In genomic region chr5:57439601-57440000, GRCh38 we compare ENCODE assay signal across 31 cellular contexts. TPM values are rescaled to one million over a fixed set of nuclear protein-coding genes. Genes with fewer than 3 reads are reported as not detected.
"Had no signal": no experiment of that assay in that cellular context is flagged by ENCODE, and none has a peak within 500 bp of the region (broad histone marks: within the 10 kb centered on the region; RNA-seq: fewer than 3 reads in every experiment).

No MANE protein-coding gene starts in this region.

- H3K27ac Mint-ChIP-seq: effector memory CD8-positive, alpha-beta T cell; naive thymus-derived CD4-positive, alpha-beta T cell; nephron progenitor cell; progenitor cell of endocrine pancreas; stimulated activated naive CD8-positive, alpha-beta T cell treated with anti-CD3 and anti-CD28 coated beads, Interleukin-15, amount 100 ng/mL, for 72 hours had no signal

- H2AFZ ChIP-seq: parathyroid adenoma had no signal

- DNase-seq: effector memory CD8-positive, alpha-beta T cell; foreskin keratinocyte; heart left ventricle; hippocampal formation; left cardiac atrium; left lung; mesendoderm; midbrain; naive thymus-derived CD4-positive, alpha-beta T cell; nephron progenitor cell; occipital lobe; right lobe of liver; small intestine; stimulated activated CD4-positive, alpha-beta T cell treated with anti-CD3 and anti-CD28 coated beads, Interleukin-15, amount 100 ng/mL, for 24 hours; stimulated activated CD4-positive, alpha-beta T cell treated with anti-CD3 and anti-CD28 coated beads, Interleukin-2, amount 100 ng/mL, for 48 hours; stimulated activated CD8-positive, alpha-beta memory T cell treated with anti-CD3 and anti-CD28 coated beads, Interleukin-4, amount 100 ng/mL, for 48 hours; stimulated activated naive CD4-positive, alpha-beta T cell; stimulated activated naive CD8-positive, alpha-beta T cell treated with anti-CD3 and anti-CD28 coated beads, Interleukin-15, amount 100 ng/mL, for 72 hours; transverse colon; upper lobe of right lung; uterus had no signal

- H3K4me1 Mint-ChIP-seq: stimulated activated naive CD8-positive, alpha-beta T cell treated with anti-CD3 and anti-CD28 coated beads, Interleukin-15, amount 100 ng/mL, for 72 hours had no signal

- H3K4me3 Mint-ChIP-seq: effector memory CD8-positive, alpha-beta T cell; naive thymus-derived CD4-positive, alpha-beta T cell; nephron progenitor cell; stimulated activated naive CD8-positive, alpha-beta T cell treated with anti-CD3 and anti-CD28 coated beads, Interleukin-15, amount 100 ng/mL, for 72 hours had no signal

- H3K4me3 ChIP-seq: coronary artery, gastroesophageal sphincter, heart left ventricle, left lung, right lobe of liver, suprapubic skin, transverse colon, upper lobe of right lung, uterus had no signal

- H3K9me3 Mint-ChIP-seq: effector memory CD8-positive, alpha-beta T cell; naive thymus-derived CD4-positive, alpha-beta T cell; stimulated activated naive CD8-positive, alpha-beta T cell treated with anti-CD3 and anti-CD28 coated beads, Interleukin-15, amount 100 ng/mL, for 72 hours had no signal

- H3K27me3 Mint-ChIP-seq: progenitor cell of endocrine pancreas had no signal

- H3K27me3 ChIP-seq: foreskin keratinocyte, gastroesophageal sphincter, heart left ventricle, left lung, right lobe of liver, suprapubic skin, transverse colon, upper lobe of right lung, uterus had no signal

- ATAC-seq: effector memory CD8-positive, alpha-beta T cell; esophagus mucosa; foreskin keratinocyte; gastroesophageal sphincter; heart left ventricle; left cardiac atrium; left lung; naive thymus-derived CD4-positive, alpha-beta T cell; right lobe of liver; stimulated activated naive CD8-positive, alpha-beta T cell treated with anti-CD3 and anti-CD28 coated beads, Interleukin-15, amount 100 ng/mL, for 72 hours; upper lobe of right lung had no signal

- H3K9ac ChIP-seq: parathyroid adenoma had no signal

- H3K4me1 ChIP-seq: gastroesophageal sphincter, parathyroid adenoma, right lobe of liver, upper lobe of right lung, uterus had no signal

- H3K9me3 ChIP-seq: gastroesophageal sphincter, heart left ventricle, left lung, right lobe of liver, suprapubic skin, transverse colon, upper lobe of right lung, uterus had no signal

- H3K36me3 ChIP-seq: gastroesophageal sphincter, heart left ventricle, left lung, right lobe of liver, suprapubic skin, transverse colon, upper lobe of right lung, uterus had no signal

- H3K27ac ChIP-seq: coronary artery, foreskin keratinocyte, gastroesophageal sphincter, heart left ventricle, left lung, parathyroid adenoma, right lobe of liver, suprapubic skin, transverse colon, upper lobe of right lung, uterus had no signal

- H3K36me3 Mint-ChIP-seq: naive thymus-derived CD4-positive, alpha-beta T cell had no signal

RNA-seq across cellular contexts. Expression of gene ACTBL2, which starts 43.0 kb away (rescaled TPM):
- total RNA-seq: dermis microvascular lymphatic vessel endothelial cell; esophagus mucosa; fibroblast of lung; left cardiac atrium; lung microvascular endothelial cell; mucosa of gallbladder; naive thymus-derived CD4-positive, alpha-beta T cell; occipital lobe; progenitor cell of endocrine pancreas; right lobe of liver; transverse colon; upper lobe of right lung; uterus had no signal
- polyA plus RNA-seq: foreskin keratinocyte; heart left ventricle; naive thymus-derived CD4-positive, alpha-beta T cell; small intestine had no signal
